Comparison of ENCODE assay signal across 1 cellular context in genomic region chr12:62631531-62632520, GRCh38.
TF ChIP-seq lines count a peak whose summit lies in the region.

No MANE protein-coding gene starts in this region.

TF ChIP-seq in HEK293, 187 proteins besides CTCF, POLR2A, EP300 and RAD21 (continued from another document and continues in another):
- TF ChIP-seq ZNF488 (tag by site-specific recombination; IDR thresholded peaks at IDR 0.05) (no peak), BCL11A (tag by site-specific recombination; IDR thresholded peaks at IDR 0.05; ENCODE audit: low read depth) (0 out of 2 replicates have a peak, but pooled peaks have one; percentile 39), SP7 (tag by site-specific recombination; IDR thresholded peaks at IDR 0.05) (peak; percentile 67; the same call in 1 of the 2 replicates), YY1 (tag by site-specific recombination; IDR thresholded peaks at IDR 0.05) (0 out of 2 replicates have a peak, but pooled peaks have one; percentile 25), IKZF3 (tag by site-specific recombination; IDR thresholded peaks at IDR 0.05) (0 out of 2 replicates have a peak, but pooled peaks have one; percentile 23), ZNF280D (tag by site-specific recombination; IDR thresholded peaks at IDR 0.05) (no peak), ZNF292 (tag by site-specific recombination; IDR thresholded peaks at IDR 0.05; ENCODE audit: borderline replicate concordance, low read depth) (no peak), TSHZ1 (tag by site-specific recombination; IDR thresholded peaks at IDR 0.05; ENCODE audit: borderline replicate concordance) (0 out of 2 replicates have a peak, but pooled peaks have one; percentile 18), ZNF138 (tag by site-specific recombination; IDR thresholded peaks at IDR 0.05; ENCODE audit: borderline replicate concordance) (no peak), ZBTB17 (tag by site-specific recombination; IDR thresholded peaks at IDR 0.05) (peak; percentile 87), ZNF155 (tag by site-specific recombination; IDR thresholded peaks at IDR 0.05) (no peak), ZIC2 (tag by site-specific recombination; IDR thresholded peaks at IDR 0.05) (peak; percentile 84), YY2 (tag by site-specific recombination; IDR thresholded peaks at IDR 0.05) (no peak), ZNF146 (tag by site-specific recombination; IDR thresholded peaks at IDR 0.05) (no peak), ZNF248 (tag by site-specific recombination; IDR thresholded peaks at IDR 0.05) (no peak), ZNF843 (tag by site-specific recombination; IDR thresholded peaks at IDR 0.05) (no peak), ZNF148 (tag by site-specific recombination; IDR thresholded peaks at IDR 0.05; ENCODE audit: borderline replicate concordance) (no peak), ZXDB (tag by site-specific recombination; IDR thresholded peaks at IDR 0.05) (0 out of 2 replicates have a peak, but pooled peaks have one; percentile 34), KLF9 (tag by site-specific recombination; IDR thresholded peaks at IDR 0.05; ENCODE audit: low read depth) (peak; percentile 42; the same call in 1 of the 2 replicates), ZNF121 (tag by site-specific recombination; IDR thresholded peaks at IDR 0.05) (no peak), ZNF549 (tag by site-specific recombination; IDR thresholded peaks at IDR 0.05) (no peak), KLF1 (tag by site-specific recombination; IDR thresholded peaks at IDR 0.05) (no peak), ZNF660 (tag by site-specific recombination; IDR thresholded peaks at IDR 0.05) (peak; percentile 93), ZNF169 (tag by site-specific recombination; IDR thresholded peaks at IDR 0.05) (no peak), ZSCAN23 (tag by site-specific recombination; IDR thresholded peaks at IDR 0.05) (no peak), SP3 (tag by site-specific recombination; IDR thresholded peaks at IDR 0.05) (no peak), ZNF404 (tag by site-specific recombination; IDR thresholded peaks at IDR 0.05) (no peak), ZNF548 (tag by site-specific recombination; IDR thresholded peaks at IDR 0.05) (no peak), ZNF514 (tag by site-specific recombination; IDR thresholded peaks at IDR 0.05) (no peak), ZNF341 (tag by site-specific recombination; IDR thresholded peaks at IDR 0.05; ENCODE audit: low read depth) (peak; percentile 82), MYNN (tag by site-specific recombination; IDR thresholded peaks at IDR 0.05; ENCODE audit: borderline replicate concordance) (no peak), WT1 (tag by site-specific recombination; IDR thresholded peaks at IDR 0.05) (no peak), ZNF362 (tag by site-specific recombination; IDR thresholded peaks at IDR 0.05) (no peak), ZNF223 (tag by site-specific recombination; IDR thresholded peaks at IDR 0.05) (no peak), ZFP37 (tag by site-specific recombination; IDR thresholded peaks at IDR 0.05) (peak; percentile 65; the same call in 1 of the 2 replicates), ZNF133 (tag by site-specific recombination; IDR thresholded peaks at IDR 0.05) (no peak), ZNF629 (tag by site-specific recombination; IDR thresholded peaks at IDR 0.05) (no peak), MZF1 (tag by site-specific recombination; IDR thresholded peaks at IDR 0.05; ENCODE audit: borderline replicate concordance) (peak; percentile 51; the same call in 1 of the 2 replicates), GLIS1 (tag by site-specific recombination; IDR thresholded peaks at IDR 0.05) (peak; percentile 86), ZNF175 (tag by site-specific recombination; IDR thresholded peaks at IDR 0.05) (no peak)
- TF ChIP-seq, protein P1, sequence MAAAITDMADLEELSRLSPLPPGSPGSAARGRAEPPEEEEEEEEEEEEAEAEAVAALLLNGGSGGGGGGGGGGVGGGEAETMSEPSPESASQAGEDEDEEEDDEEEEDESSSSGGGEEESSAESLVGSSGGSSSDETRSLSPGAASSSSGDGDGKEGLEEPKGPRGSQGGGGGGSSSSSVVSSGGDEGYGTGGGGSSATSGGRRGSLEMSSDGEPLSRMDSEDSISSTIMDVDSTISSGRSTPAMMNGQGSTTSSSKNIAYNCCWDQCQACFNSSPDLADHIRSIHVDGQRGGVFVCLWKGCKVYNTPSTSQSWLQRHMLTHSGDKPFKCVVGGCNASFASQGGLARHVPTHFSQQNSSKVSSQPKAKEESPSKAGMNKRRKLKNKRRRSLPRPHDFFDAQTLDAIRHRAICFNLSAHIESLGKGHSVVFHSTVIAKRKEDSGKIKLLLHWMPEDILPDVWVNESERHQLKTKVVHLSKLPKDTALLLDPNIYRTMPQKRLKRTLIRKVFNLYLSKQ (tag by site-specific recombination; IDR thresholded peaks at IDR 0.05; ENCODE audit: borderline replicate concordance) = no peak
- TF ChIP-seq, protein P2, sequence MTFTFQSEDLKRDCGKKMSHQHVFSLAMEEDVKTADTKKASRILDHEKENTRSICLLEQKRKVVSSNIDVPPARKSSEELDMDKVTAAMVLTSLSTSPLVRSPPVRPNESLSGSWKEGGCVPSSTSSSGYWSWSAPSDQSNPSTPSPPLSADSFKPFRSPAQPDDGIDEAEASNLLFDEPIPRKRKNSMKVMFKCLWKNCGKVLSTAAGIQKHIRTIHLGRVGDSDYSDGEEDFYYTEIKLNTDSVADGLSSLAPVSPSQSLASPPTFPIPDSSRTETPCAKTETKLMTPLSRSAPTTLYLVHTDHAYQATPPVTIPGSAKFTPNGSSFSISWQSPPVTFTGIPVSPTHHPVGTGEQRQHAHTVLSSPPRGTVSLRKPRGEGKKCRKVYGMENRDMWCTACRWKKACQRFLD (tag by site-specific recombination; IDR thresholded peaks at IDR 0.05) = no peak
- TF ChIP-seq, protein P3, sequence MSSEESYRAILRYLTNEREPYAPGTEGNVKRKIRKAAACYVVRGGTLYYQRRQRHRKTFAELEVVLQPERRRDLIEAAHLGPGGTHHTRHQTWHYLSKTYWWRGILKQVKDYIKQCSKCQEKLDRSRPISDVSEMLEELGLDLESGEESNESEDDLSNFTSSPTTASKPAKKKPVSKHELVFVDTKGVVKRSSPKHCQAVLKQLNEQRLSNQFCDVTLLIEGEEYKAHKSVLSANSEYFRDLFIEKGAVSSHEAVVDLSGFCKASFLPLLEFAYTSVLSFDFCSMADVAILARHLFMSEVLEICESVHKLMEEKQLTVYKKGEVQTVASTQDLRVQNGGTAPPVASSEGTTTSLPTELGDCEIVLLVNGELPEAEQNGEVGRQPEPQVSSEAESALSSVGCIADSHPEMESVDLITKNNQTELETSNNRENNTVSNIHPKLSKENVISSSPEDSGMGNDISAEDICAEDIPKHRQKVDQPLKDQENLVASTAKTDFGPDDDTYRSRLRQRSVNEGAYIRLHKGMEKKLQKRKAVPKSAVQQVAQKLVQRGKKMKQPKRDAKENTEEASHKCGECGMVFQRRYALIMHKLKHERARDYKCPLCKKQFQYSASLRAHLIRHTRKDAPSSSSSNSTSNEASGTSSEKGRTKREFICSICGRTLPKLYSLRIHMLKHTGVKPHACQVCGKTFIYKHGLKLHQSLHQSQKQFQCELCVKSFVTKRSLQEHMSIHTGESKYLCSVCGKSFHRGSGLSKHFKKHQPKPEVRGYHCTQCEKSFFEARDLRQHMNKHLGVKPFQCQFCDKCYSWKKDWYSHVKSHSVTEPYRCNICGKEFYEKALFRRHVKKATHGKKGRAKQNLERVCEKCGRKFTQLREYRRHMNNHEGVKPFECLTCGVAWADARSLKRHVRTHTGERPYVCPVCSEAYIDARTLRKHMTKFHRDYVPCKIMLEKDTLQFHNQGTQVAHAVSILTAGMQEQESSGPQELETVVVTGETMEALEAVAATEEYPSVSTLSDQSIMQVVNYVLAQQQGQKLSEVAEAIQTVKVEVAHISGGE (tag by site-specific recombination; conservative IDR thresholded peaks at IDR 0.05; ENCODE audit: low read depth) = peak; percentile 31; the same call in 1 of the 2 replicates
- TF ChIP-seq, protein P4, sequence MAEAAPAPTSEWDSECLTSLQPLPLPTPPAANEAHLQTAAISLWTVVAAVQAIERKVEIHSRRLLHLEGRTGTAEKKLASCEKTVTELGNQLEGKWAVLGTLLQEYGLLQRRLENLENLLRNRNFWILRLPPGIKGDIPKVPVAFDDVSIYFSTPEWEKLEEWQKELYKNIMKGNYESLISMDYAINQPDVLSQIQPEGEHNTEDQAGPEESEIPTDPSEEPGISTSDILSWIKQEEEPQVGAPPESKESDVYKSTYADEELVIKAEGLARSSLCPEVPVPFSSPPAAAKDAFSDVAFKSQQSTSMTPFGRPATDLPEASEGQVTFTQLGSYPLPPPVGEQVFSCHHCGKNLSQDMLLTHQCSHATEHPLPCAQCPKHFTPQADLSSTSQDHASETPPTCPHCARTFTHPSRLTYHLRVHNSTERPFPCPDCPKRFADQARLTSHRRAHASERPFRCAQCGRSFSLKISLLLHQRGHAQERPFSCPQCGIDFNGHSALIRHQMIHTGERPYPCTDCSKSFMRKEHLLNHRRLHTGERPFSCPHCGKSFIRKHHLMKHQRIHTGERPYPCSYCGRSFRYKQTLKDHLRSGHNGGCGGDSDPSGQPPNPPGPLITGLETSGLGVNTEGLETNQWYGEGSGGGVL (tag by site-specific recombination; IDR thresholded peaks at IDR 0.05) = peak; percentile 24; the same call in 1 of the 2 replicates
